1 cellular context compared by ENCODE assay signal in the genomic region with DNA sequence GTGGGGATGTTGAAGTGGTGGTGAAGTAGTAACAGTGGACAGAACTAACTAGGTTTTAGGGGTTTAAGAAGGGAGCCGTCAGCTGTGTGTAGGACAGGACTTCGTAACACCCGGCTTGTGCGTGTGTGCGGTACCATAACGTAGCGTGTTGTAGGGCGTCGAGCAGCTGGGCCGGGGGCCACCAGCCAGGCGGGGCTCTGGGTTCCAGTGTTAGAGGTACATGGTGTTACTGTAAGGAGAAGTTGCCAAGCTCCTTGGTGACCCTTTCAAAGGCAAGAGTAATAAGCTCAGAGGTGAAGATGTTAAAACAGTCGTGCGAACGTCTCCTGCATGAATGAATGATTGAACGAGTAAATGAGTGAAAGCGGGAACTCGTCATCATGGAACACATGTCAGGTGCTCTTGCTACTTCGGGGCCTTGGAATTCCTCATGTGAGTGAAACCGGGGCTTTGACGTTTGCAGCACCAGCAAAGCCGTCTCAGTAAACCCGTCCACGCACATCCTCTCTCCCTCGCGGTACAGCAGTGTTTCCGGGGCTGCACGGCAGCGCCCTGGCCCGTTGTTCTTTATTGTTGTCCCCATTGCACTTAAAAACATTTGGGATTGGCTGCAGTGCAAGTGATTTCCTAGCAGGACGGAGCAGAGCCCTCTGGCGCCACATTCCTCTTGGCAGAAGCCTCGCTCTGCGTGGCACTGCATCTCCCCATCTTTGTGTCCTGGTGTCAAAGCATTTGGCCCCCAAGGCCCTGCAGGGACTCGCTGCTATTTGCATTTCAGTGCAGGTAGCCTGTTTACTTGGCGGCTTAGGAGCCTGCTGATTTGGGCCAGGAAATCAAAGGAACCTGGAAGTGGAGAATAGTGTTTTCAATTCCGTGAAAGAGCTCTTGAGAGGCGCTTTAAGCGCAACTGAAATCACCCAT.
TF ChIP-seq lines count a peak whose summit lies in the region.

No MANE protein-coding gene starts in this region.

TF ChIP-seq in H1, 55 proteins besides CTCF, POLR2A, EP300 and RAD21:
- TF ChIP-seq, protein P1, sequence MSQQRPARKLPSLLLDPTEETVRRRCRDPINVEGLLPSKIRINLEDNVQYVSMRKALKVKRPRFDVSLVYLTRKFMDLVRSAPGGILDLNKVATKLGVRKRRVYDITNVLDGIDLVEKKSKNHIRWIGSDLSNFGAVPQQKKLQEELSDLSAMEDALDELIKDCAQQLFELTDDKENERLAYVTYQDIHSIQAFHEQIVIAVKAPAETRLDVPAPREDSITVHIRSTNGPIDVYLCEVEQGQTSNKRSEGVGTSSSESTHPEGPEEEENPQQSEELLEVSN (IDR thresholded peaks at IDR 0.05): peak; percentile 91
- TF ChIP-seq TEAD4 (IDR thresholded peaks at IDR 0.05; ENCODE audit: low read depth, low read length) (peak; percentile 83), SRF (IDR thresholded peaks at IDR 0.05; ENCODE audit: low read depth, low read length) (no peak), KDM1A (IDR thresholded peaks at IDR 0.05; ENCODE audit: borderline replicate concordance, low read length) (peak; percentile 67; the same call in 1 of the 2 replicates), SAP30 (IDR thresholded peaks at IDR 0.05; ENCODE audit: insufficient read depth, insufficient replicate concordance, low read length) (no peak), JUND (IDR thresholded peaks at IDR 0.05; ENCODE audit: low read length) (no peak), ASH2L (IDR thresholded peaks at IDR 0.05; ENCODE audit: low read length) (peak; percentile 42), SIRT6 (IDR thresholded peaks at IDR 0.05; ENCODE audit: low read length) (no peak), SUZ12 (IDR thresholded peaks at IDR 0.05; ENCODE audit: low read length) (peak; percentile 50; the same call in 1 of the 2 replicates), HDAC6 (IDR thresholded peaks at IDR 0.05; ENCODE audit: low read depth, low read length) (no peak), RBBP5 (IDR thresholded peaks at IDR 0.05; ENCODE audit: borderline replicate concordance, low read depth, low read length) (no peak), CHD1 (IDR thresholded peaks at IDR 0.05; ENCODE audit: low read depth, low read length) (no peak), CREB1 (IDR thresholded peaks at IDR 0.05) (no peak), SIN3A (conservative IDR thresholded peaks at IDR 0.05 in 1 of 2, IDR thresholded peaks at IDR 0.05 in 1 of 2; ENCODE audit: low read depth in 1 of 2, low read length in 2 of 2) (peak in 1 of 2 experiments; percentile 36; a peak in 1 of 4 replicates), RNF2 (IDR thresholded peaks at IDR 0.05; ENCODE audit: borderline replicate concordance, low read depth, low read length, missing control alignments, poor library complexity, severe bottlenecking) (no peak), ZNF274 (IDR thresholded peaks at IDR 0.05; ENCODE audit: borderline replicate concordance, extremely low read depth, low read length) (no peak), NANOG (IDR thresholded peaks at IDR 0.05; ENCODE audit: insufficient read depth, low read depth, low read length, poor library complexity, severe bottlenecking) (peak; percentile 71), NRF1 (IDR thresholded peaks at IDR 0.05; ENCODE audit: low read depth, low read length) (no peak), RXRA (IDR thresholded peaks at IDR 0.05; ENCODE audit: insufficient read depth, low read depth, low read length) (no peak), CHD2 (IDR thresholded peaks at IDR 0.05; ENCODE audit: low read length) (no peak), TAF1 (IDR thresholded peaks at IDR 0.05; ENCODE audit: low read depth, low read length) (no peak), YY1 (IDR thresholded peaks at IDR 0.05; ENCODE audit: low read depth, low read length) (peak; percentile 35; the same call in 1 of the 2 replicates), BACH1 (IDR thresholded peaks at IDR 0.05; ENCODE audit: low read length) (0 out of 2 replicates have a peak, but pooled peaks have one; percentile 38), RFX5 (IDR thresholded peaks at IDR 0.05; ENCODE audit: borderline replicate concordance, low read depth, low read length) (no peak), TCF12 (IDR thresholded peaks at IDR 0.05; ENCODE audit: low read depth, low read length) (no peak), EGR1 (IDR thresholded peaks at IDR 0.05; ENCODE audit: borderline replicate concordance, low read depth, low read length) (0 out of 2 replicates have a peak, but pooled peaks have one; percentile 10), SP2 (IDR thresholded peaks at IDR 0.05; ENCODE audit: low read length) (no peak), CEBPB (IDR thresholded peaks at IDR 0.05; ENCODE audit: low read depth, low read length) (no peak), HDAC2 (IDR thresholded peaks at IDR 0.05; ENCODE audit: borderline replicate concordance in 1 of 2, low read depth in 2 of 2, low read length in 2 of 2) (peak; percentile 89 to 92; a peak in 3 of 4 replicates), CTBP2 (IDR thresholded peaks at IDR 0.05; ENCODE audit: borderline replicate concordance, insufficient read depth, insufficient read length, low read length) (peak; percentile 89), GABPA (IDR thresholded peaks at IDR 0.05; ENCODE audit: borderline replicate concordance, insufficient read depth, low read length) (no peak), CBX8 (IDR thresholded peaks at IDR 0.05; ENCODE audit: borderline replicate concordance, low read depth, low read length) (no peak)
- TF ChIP-seq, protein P2, sequence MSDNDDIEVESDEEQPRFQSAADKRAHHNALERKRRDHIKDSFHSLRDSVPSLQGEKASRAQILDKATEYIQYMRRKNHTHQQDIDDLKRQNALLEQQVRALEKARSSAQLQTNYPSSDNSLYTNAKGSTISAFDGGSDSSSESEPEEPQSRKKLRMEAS (IDR thresholded peaks at IDR 0.05): no peak; the same call in 1 of the 2 replicates
- TF ChIP-seq, protein P3, sequence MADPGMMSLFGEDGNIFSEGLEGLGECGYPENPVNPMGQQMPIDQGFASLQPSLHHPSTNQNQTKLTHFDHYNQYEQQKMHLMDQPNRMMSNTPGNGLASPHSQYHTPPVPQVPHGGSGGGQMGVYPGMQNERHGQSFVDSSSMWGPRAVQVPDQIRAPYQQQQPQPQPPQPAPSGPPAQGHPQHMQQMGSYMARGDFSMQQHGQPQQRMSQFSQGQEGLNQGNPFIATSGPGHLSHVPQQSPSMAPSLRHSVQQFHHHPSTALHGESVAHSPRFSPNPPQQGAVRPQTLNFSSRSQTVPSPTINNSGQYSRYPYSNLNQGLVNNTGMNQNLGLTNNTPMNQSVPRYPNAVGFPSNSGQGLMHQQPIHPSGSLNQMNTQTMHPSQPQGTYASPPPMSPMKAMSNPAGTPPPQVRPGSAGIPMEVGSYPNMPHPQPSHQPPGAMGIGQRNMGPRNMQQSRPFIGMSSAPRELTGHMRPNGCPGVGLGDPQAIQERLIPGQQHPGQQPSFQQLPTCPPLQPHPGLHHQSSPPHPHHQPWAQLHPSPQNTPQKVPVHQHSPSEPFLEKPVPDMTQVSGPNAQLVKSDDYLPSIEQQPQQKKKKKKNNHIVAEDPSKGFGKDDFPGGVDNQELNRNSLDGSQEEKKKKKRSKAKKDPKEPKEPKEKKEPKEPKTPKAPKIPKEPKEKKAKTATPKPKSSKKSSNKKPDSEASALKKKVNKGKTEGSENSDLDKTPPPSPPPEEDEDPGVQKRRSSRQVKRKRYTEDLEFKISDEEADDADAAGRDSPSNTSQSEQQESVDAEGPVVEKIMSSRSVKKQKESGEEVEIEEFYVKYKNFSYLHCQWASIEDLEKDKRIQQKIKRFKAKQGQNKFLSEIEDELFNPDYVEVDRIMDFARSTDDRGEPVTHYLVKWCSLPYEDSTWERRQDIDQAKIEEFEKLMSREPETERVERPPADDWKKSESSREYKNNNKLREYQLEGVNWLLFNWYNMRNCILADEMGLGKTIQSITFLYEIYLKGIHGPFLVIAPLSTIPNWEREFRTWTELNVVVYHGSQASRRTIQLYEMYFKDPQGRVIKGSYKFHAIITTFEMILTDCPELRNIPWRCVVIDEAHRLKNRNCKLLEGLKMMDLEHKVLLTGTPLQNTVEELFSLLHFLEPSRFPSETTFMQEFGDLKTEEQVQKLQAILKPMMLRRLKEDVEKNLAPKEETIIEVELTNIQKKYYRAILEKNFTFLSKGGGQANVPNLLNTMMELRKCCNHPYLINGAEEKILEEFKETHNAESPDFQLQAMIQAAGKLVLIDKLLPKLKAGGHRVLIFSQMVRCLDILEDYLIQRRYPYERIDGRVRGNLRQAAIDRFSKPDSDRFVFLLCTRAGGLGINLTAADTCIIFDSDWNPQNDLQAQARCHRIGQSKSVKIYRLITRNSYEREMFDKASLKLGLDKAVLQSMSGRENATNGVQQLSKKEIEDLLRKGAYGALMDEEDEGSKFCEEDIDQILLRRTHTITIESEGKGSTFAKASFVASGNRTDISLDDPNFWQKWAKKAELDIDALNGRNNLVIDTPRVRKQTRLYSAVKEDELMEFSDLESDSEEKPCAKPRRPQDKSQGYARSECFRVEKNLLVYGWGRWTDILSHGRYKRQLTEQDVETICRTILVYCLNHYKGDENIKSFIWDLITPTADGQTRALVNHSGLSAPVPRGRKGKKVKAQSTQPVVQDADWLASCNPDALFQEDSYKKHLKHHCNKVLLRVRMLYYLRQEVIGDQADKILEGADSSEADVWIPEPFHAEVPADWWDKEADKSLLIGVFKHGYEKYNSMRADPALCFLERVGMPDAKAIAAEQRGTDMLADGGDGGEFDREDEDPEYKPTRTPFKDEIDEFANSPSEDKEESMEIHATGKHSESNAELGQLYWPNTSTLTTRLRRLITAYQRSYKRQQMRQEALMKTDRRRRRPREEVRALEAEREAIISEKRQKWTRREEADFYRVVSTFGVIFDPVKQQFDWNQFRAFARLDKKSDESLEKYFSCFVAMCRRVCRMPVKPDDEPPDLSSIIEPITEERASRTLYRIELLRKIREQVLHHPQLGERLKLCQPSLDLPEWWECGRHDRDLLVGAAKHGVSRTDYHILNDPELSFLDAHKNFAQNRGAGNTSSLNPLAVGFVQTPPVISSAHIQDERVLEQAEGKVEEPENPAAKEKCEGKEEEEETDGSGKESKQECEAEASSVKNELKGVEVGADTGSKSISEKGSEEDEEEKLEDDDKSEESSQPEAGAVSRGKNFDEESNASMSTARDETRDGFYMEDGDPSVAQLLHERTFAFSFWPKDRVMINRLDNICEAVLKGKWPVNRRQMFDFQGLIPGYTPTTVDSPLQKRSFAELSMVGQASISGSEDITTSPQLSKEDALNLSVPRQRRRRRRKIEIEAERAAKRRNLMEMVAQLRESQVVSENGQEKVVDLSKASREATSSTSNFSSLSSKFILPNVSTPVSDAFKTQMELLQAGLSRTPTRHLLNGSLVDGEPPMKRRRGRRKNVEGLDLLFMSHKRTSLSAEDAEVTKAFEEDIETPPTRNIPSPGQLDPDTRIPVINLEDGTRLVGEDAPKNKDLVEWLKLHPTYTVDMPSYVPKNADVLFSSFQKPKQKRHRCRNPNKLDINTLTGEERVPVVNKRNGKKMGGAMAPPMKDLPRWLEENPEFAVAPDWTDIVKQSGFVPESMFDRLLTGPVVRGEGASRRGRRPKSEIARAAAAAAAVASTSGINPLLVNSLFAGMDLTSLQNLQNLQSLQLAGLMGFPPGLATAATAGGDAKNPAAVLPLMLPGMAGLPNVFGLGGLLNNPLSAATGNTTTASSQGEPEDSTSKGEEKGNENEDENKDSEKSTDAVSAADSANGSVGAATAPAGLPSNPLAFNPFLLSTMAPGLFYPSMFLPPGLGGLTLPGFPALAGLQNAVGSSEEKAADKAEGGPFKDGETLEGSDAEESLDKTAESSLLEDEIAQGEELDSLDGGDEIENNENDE (IDR thresholded peaks at IDR 0.05; ENCODE audit: insufficient replicate concordance, low read length): peak; percentile 68
- TF ChIP-seq, protein P4, sequence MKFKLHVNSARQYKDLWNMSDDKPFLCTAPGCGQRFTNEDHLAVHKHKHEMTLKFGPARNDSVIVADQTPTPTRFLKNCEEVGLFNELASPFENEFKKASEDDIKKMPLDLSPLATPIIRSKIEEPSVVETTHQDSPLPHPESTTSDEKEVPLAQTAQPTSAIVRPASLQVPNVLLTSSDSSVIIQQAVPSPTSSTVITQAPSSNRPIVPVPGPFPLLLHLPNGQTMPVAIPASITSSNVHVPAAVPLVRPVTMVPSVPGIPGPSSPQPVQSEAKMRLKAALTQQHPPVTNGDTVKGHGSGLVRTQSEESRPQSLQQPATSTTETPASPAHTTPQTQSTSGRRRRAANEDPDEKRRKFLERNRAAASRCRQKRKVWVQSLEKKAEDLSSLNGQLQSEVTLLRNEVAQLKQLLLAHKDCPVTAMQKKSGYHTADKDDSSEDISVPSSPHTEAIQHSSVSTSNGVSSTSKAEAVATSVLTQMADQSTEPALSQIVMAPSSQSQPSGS (IDR thresholded peaks at IDR 0.05; ENCODE audit: low read length): no peak
TF ChIP-seq in H1: peak in this region for 13.
